ENCODE assay signal across 16 cellular contexts in the genomic region with DNA sequence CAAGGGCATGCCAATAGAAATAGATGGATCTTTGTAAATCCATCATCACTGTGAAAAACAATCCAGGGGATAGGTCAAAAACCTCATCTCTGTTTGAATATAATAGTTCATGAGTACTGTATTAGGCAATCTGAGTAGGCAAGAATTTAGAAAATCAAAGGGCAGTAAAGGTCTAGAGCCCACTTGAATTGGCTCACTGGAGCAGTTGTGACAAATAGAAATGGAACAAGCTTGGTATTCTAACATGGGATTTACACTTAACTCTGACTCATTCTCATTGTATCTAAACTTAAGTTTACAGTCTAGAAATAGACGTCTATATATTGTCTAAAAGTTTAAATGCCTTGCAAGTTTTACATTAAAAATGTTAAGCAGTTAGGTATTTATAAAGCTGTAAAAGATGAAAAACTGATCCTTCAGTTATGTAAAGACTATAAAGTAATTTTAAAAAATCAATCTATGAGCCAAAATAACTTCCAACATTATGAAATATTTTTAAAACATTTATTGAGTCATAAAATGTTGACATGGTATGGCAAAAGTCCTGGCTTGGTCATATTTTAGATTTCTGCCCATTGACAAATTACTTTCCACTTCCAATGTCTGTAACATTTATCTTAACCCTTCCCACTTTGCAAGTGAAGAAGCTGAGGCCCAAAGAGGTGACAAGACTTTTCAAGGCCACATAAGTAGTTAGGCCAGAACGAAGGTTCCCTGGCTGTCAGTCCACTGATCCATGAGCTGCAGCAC.
A peak's percentile ranks its signal among the peaks of the same experiment; 100 is the strongest.
DNase-seq lines count a peak whose midpoint lies in the region; ATAC-seq and TF ChIP-seq lines count a peak whose summit lies in the region.
"Had no signal": no experiment of that assay in that cellular context is flagged by ENCODE, and none has a peak within 500 bp of the region (broad histone marks: within the 10 kb centered on the region; RNA-seq: fewer than 3 reads in every experiment).

No MANE protein-coding gene starts in this region.

- TF ChIP-seq CTCF in cardiac muscle cell (IDR thresholded peaks at IDR 0.05; ENCODE audit: low read depth, low read length) = no peak
- TF ChIP-seq CTCF in astrocyte of the spinal cord (IDR thresholded peaks at IDR 0.05; ENCODE audit: low read depth, low read length) = no peak
- TF ChIP-seq CTCF in coronary artery (IDR thresholded peaks at IDR 0.05) = no peak

- peak overlapping the region; percentile 77 for H3K27ac ChIP-seq in cardiac muscle cell
- H3K27ac ChIP-seq in right cardiac atrium (ENCODE audit: low read length) = no peak overlapping the region
- no peak overlapping the region for H3K27ac ChIP-seq in coronary artery
- H3K27ac ChIP-seq: psoas muscle, transverse colon had no signal

- 58% methylated on average over 2 of the region's 2 CpGs for WGBS in right cardiac atrium

- DNase-seq in cardiac muscle cell (ENCODE audit: low read depth in 1 of 2, low spot score in 1 of 2) = peak; percentile 36 to 59
- no peak for DNase-seq in right cardiac atrium
- DNase-seq in astrocyte of the spinal cord (ENCODE audit: low read depth, low spot score) = peak; percentile 17
- peak; percentile 57 for DNase-seq in iris pigment epithelial cell (ENCODE audit: low read depth)
- DNase-seq in coronary artery (ENCODE audit: low spot score) = no peak
- DNase-seq in D341Med (ENCODE audit: low spot score) = no peak
- no peak for DNase-seq in NCI-H1436 (lab: John Stamatoyannopoulos, UW)
- DNase-seq in OCI-M2 (lab: John Stamatoyannopoulos, UW; ENCODE audit: unreplicated experiment) = no peak
- DNase-seq: activated naive CD8-positive, alpha-beta T cell treated with anti-CD3 and anti-CD28 coated beads, Interleukin-2, amount 50 U/mL, for 24 hours; CD4-positive, CD25-positive, alpha-beta regulatory T cell; NCI-H146; nephron progenitor cell; psoas muscle; stimulated activated naive CD4-positive, alpha-beta T cell treated with Interleukin-2 at 50 U/mL for 16 hours; transverse colon had no signal

- no peaks in the 10 kb centered on the region for H3K36me3 ChIP-seq in cardiac muscle cell
- H3K36me3 ChIP-seq: transverse colon had no signal

- no peak overlapping the region for H3K4me3 ChIP-seq in cardiac muscle cell
- H3K4me3 ChIP-seq in right cardiac atrium (ENCODE audit: low read length) = no peak overlapping the region
- no peak overlapping the region for H3K4me3 ChIP-seq in astrocyte of the spinal cord (ENCODE audit: low read depth, low read length)
- no peak overlapping the region for H3K4me3 ChIP-seq in coronary artery
- H3K4me3 ChIP-seq: psoas muscle, transverse colon had no signal

- in situ Hi-C loops in astrocyte of the spinal cord (cut with HindIII; ENCODE audit: low sequenced_read_pairs) = no loop called here

- intact Hi-C loops in right cardiac atrium (cut with DNase I) = no loop called here

- H3K4me1 ChIP-seq in cardiac muscle cell (ENCODE audit: low read depth) (peaks cover 33% of the 10 kb centered on the region), right cardiac atrium (ENCODE audit: control insufficient read depth, insufficient read depth, low read length) (peaks cover 3% of the 10 kb centered on the region)
- H3K4me1 ChIP-seq: psoas muscle had no signal

- H3K9me3 ChIP-seq in cardiac muscle cell (ENCODE audit: low read depth) (no peaks in the 10 kb centered on the region), right cardiac atrium (ENCODE audit: control insufficient read depth, low read length) (no peaks in the 10 kb centered on the region)
- H3K9me3 ChIP-seq: psoas muscle, transverse colon had no signal

- H3K27me3 ChIP-seq in cardiac muscle cell (no peaks in the 10 kb centered on the region), right cardiac atrium (ENCODE audit: control insufficient read depth, insufficient read depth) (no peaks in the 10 kb centered on the region)
- H3K27me3 ChIP-seq: transverse colon had no signal

- no peak for ATAC-seq in right cardiac atrium
- ATAC-seq: activated CD4-positive, CD25-positive, alpha-beta regulatory T cell treated with anti-CD3 and anti-CD28 coated beads, Interleukin-2, amount 50 U/mL, for 24 hours; activated naive CD8-positive, alpha-beta T cell treated with anti-CD3 and anti-CD28 coated beads, Interleukin-2, amount 50 U/mL, for 24 hours; psoas muscle had no signal

Comparison
In these comparisons a context has a peak if more than half of its experiments do, and no peak if none do; other contexts are left out.
1. DNase-seq: peak in cardiac muscle cell (2 of 2), astrocyte of the spinal cord (single experiment) and iris pigment epithelial cell (single experiment); none in right cardiac atrium (0 of 3), coronary artery (single experiment), D341Med (single experiment), NCI-H1436 (single experiment) and OCI-M2 (single experiment).